ENCODE assay signal across 8 cellular contexts in the genomic region with DNA sequence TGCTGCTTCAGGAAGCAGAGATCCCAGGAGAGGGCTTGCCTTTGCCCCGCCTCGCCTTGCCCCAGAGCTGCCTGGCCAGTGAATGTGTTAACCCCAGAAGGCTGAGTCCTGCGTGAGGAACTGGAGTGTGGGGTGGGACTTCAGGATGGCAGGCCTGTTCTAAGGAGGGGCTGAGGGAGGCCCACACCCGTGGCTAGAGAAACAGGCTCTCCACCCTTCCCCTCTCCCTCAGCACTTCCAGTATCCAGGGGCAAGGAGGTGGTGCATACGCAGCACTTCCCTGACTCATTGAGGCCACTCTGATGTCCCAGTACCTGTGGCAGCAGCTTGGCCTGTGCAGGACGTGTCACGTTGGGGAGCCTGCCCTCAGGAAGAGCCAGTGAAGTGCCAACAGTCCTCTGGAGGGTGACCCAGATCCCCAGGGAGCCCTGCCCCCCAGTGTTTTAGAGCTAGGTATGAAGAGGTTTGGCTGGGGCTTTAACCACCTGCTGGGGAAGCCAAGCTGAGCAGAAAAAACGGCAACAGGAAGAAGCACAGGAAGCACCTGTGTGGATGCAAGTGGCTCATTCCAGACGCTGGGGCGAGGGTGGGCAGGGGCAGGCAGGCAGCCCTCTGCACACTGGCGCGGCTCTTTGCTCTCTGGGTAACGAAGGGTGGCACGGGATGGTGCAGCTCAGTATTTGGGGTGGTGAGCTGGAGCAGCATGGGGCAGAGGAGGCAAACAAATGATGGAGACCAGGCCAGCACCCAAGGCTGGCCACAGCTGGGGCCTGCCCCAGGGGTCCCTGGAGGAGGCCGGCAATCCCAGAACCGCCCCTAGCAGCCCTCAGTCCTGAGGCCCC. TPM values are rescaled to one million over a fixed set of nuclear protein-coding genes. Genes with fewer than 3 reads are reported as not detected.
DNase-seq lines count a peak whose midpoint lies in the region; ATAC-seq and TF ChIP-seq lines count a peak whose summit lies in the region.

No MANE protein-coding gene starts in this region.

- peaks cover 35 to 86% (median 60%) of the 10 kb centered on the region in 11 experiments for H3K36me3 ChIP-seq in BLaER1 treated with 17β-estradiol and CSF1 and Interleukin-3, amounts not matched to agents 10 nM and 100 nM
- peaks cover 58% of the 10 kb centered on the region for H3K36me3 ChIP-seq in right atrium auricular region

- ATAC-seq in GM21447 (IDR thresholded peaks at IDR 0.05; ENCODE audit: unreplicated experiment) (peak; percentile 48), GM18873 (IDR thresholded peaks at IDR 0.05; ENCODE audit: low FRiP score, unreplicated experiment) (no peak)

- peak overlapping the region; percentile 44 to 85 (median 71); a peak in 20 of 22 replicates for H3K9ac ChIP-seq in BLaER1 treated with 17β-estradiol and CSF1 and Interleukin-3, amounts not matched to agents 10 nM and 100 nM

- H3K27me3 ChIP-seq in BLaER1 treated with 17β-estradiol and CSF1 and Interleukin-3, amounts not matched to agents 10 nM and 100 nM = no peaks in the 10 kb centered on the region
- no peaks in the 10 kb centered on the region for H3K27me3 ChIP-seq in right atrium auricular region

- no peak for TF ChIP-seq CTCF in right atrium auricular region (IDR thresholded peaks at IDR 0.05)

- peaks cover 80 to 100% (median 100%) of the 10 kb centered on the region in 10 experiments for H3K4me1 ChIP-seq in BLaER1 treated with 17β-estradiol and CSF1 and Interleukin-3, amounts not matched to agents 10 nM and 100 nM
- H3K4me1 ChIP-seq in right atrium auricular region = peaks cover 0 to 50% of the 10 kb centered on the region in 2 donors

- H3K27ac ChIP-seq in BLaER1 treated with 17β-estradiol and CSF1 and Interleukin-3, amounts not matched to agents 10 nM and 100 nM = peak overlapping the region in 10 of 11 experiments; percentile 38 to 96 (median 81); a peak in 20 of 22 replicates
- H3K27ac ChIP-seq in right atrium auricular region = peak overlapping the region; percentile 19 to 39

- H3K4me3 ChIP-seq in BLaER1 treated with 17β-estradiol and CSF1 and Interleukin-3, amounts not matched to agents 10 nM and 100 nM = peak overlapping the region in 7 of 10 experiments; percentile 37 to 53 (median 47); a peak in 14 of 20 replicates
- no peak overlapping the region for H3K4me3 ChIP-seq in right atrium auricular region

- DNase-seq in T-helper 22 cell (ENCODE audit: low read depth) (peak; percentile 47), right atrium auricular region (ENCODE audit: low spot score) (no peak), kidney glomerular epithelial cell (lab: John Stamatoyannopoulos, UW) (no peak), kidney tubule cell (ENCODE audit: low spot score) (no peak), T1000 (lab: John Stamatoyannopoulos, UW) (no peak)

- H3K9me3 ChIP-seq in BLaER1 treated with 17β-estradiol and CSF1 and Interleukin-3, amounts not matched to agents 10 nM and 100 nM (replicated peaks in 1 of 11) = no peaks in the 10 kb centered on the region
- no peaks in the 10 kb centered on the region for H3K9me3 ChIP-seq in right atrium auricular region

- peaks cover 0 to 77% (median 53%) of the 10 kb centered on the region in 11 experiments; a peak in 19 of 22 replicates for H4K20me1 ChIP-seq in BLaER1 treated with 17β-estradiol and CSF1 and Interleukin-3, amounts not matched to agents 10 nM and 100 nM

- peak overlapping the region; percentile 63 to 98 (median 91) for H3K4me2 ChIP-seq in BLaER1 treated with 17β-estradiol and CSF1 and Interleukin-3, amounts not matched to agents 10 nM and 100 nM

RNA-seq across cellular contexts. Expression of gene CTCF, which starts 14.7 kb away (rescaled TPM):
- total RNA-seq in right atrium auricular region = 10 to 100 TPM; 24.5 to 31.6 TPM

RNA-seq across cellular contexts. Expression of gene RIPOR1, which starts 19.0 kb away (rescaled TPM):
- 10 to 100 TPM; 43.9 to 66.9 TPM for total RNA-seq in right atrium auricular region

Comparison
In these comparisons a context has a peak if more than half of its experiments do, and no peak if none do; other contexts are left out.
1. H3K4me3 ChIP-seq: peak in BLaER1 treated with 17β-estradiol and CSF1 and Interleukin-3, amounts not matched to agents 10 nM and 100 nM (7 of 10); none in right atrium auricular region (0 of 2).